In genomic region chr7:128856001-128856718, GRCh38 we compare ENCODE assay signal across 23 cellular contexts. TPM values are rescaled to one million over a fixed set of nuclear protein-coding genes. Genes with fewer than 3 reads are reported as not detected.
"Had no signal": no experiment of that assay in that cellular context is flagged by ENCODE, and none has a peak within 500 bp of the region (broad histone marks: within the 10 kb centered on the region; RNA-seq: fewer than 3 reads in every experiment).

No MANE protein-coding gene starts in this region.

- H3K4me3 ChIP-seq: dorsolateral prefrontal cortex, gastroesophageal sphincter, prostate gland, skin epidermis, suprapubic skin, tibial artery, upper lobe of left lung, uterus had no signal

- H3K36me3 ChIP-seq: prostate gland, upper lobe of left lung, uterus had no signal

- H3K36me3 Mint-ChIP-seq: immature natural killer cell; naive B cell; stimulated activated naive B cell treated with anti-CD40 and anti-IgM and Interleukin-4, amounts not matched to agents 10 μg/mL and 1 μg/mL and 100 μg/mL, for 72 hours had no signal

- ATAC-seq: gastroesophageal sphincter, sciatic nerve had no signal

- H3K4me1 ChIP-seq: prostate gland had no signal

- H2AFZ ChIP-seq: parathyroid adenoma had no signal

- H3K9ac ChIP-seq: parathyroid adenoma had no signal

- H3K79me2 ChIP-seq: parathyroid adenoma had no signal

- H3K27ac ChIP-seq: dorsolateral prefrontal cortex, parathyroid adenoma, prostate gland, skin epidermis, suprapubic skin, upper lobe of left lung, uterus had no signal

- FAIRE-seq: keratinocyte had no signal

- H3K27ac Mint-ChIP-seq: immature natural killer cell; naive B cell; nephron; stimulated activated naive B cell treated with anti-CD40 and anti-IgM and Interleukin-4, amounts not matched to agents 10 μg/mL and 1 μg/mL and 100 μg/mL, for 72 hours had no signal

- H3K4me1 Mint-ChIP-seq: immature natural killer cell, naive B cell had no signal

- H3K4me3 Mint-ChIP-seq: immature natural killer cell; naive B cell; nephron; stimulated activated naive B cell treated with anti-CD40 and anti-IgM and Interleukin-4, amounts not matched to agents 10 μg/mL and 1 μg/mL and 100 μg/mL, for 72 hours had no signal

- H3K9me3 ChIP-seq: gastroesophageal sphincter, prostate gland, suprapubic skin, tibial artery, upper lobe of left lung, uterus had no signal

- H3K9me3 Mint-ChIP-seq: immature natural killer cell; naive B cell; nephron; stimulated activated naive B cell treated with anti-CD40 and anti-IgM and Interleukin-4, amounts not matched to agents 10 μg/mL and 1 μg/mL and 100 μg/mL, for 72 hours had no signal

- H3K27me3 ChIP-seq: dorsolateral prefrontal cortex, gastroesophageal sphincter, suprapubic skin, tibial artery, upper lobe of left lung, uterus had no signal

- DNase-seq: cortex of kidney; dorsolateral prefrontal cortex; effector CD8-positive, alpha-beta T cell; glutamatergic neuron; immature natural killer cell; mesendoderm; naive B cell; stimulated activated CD4-positive, alpha-beta T cell treated with anti-CD3 and anti-CD28 coated beads, Interleukin-2, amount 100 ng/mL, for 24 hours; stimulated activated CD4-positive, alpha-beta T cell treated with anti-CD3 and anti-CD28 coated beads, Interleukin-4, amount 100 ng/mL, for 4 hours; stimulated activated naive B cell treated with anti-CD40 and anti-IgM and Interleukin-4, amounts not matched to agents 10 μg/mL and 1 μg/mL and 100 μg/mL, for 72 hours; tibial artery; uterus had no signal

RNA-seq across cellular contexts. Expression of gene FLNC, which starts 26.0 kb away (rescaled TPM):
- polyA plus RNA-seq: immature natural killer cell had no signal

RNA-seq across cellular contexts. Expression of gene KCP, which starts 54.3 kb away (rescaled TPM):
- total RNA-seq: fibroblast of villous mesenchyme, lung microvascular endothelial cell had no signal
- polyA plus RNA-seq: keratinocyte had no signal
